ENCODE assay signal across 15 cellular contexts in genomic region chr7:7773334-7774308, GRCh38. TPM values are rescaled to one million over a fixed set of nuclear protein-coding genes. Genes with fewer than 3 reads are reported as not detected.
DNase-seq lines count a peak whose midpoint lies in the region; ATAC-seq, FAIRE-seq and TF ChIP-seq lines count a peak whose summit lies in the region.
"Had no signal": no experiment of that assay in that cellular context is flagged by ENCODE, and none has a peak within 500 bp of the region (broad histone marks: within the 10 kb centered on the region; RNA-seq: fewer than 3 reads in every experiment).

No MANE protein-coding gene starts in this region.

- no peak overlapping the region for H3K27ac Mint-ChIP-seq in natural killer cell
- H3K27ac Mint-ChIP-seq: progenitor cell of endocrine pancreas had no signal

- intact Hi-C loops in natural killer cell (cut with micrococcal nuclease): no loop called here

- peak; percentile 82 for FAIRE-seq in G401.6 (lab: Jason Lieb, UNC)

- peaks cover 5% of the 10 kb centered on the region in 2 donors for H3K4me1 Mint-ChIP-seq in natural killer cell

- DNase-seq in NAMALWA (ENCODE audit: low spot score): peak; percentile 53
- no peak for DNase-seq in activated gamma-delta T cell treated with Interleukin-2 at 50 U/mL for 16 hours
- no peak for DNase-seq in natural killer cell
- no peak for DNase-seq in HuH-7 (ENCODE audit: low spot score)
- DNase-seq in middle frontal gyrus (ENCODE audit: extremely low spot score, low spot score): no peak
- DNase-seq: activated T-cell treated with anti-CD3 and anti-CD28 coated beads, Interleukin-2, amount 50 U/mL, for 4 hours; C1 segment of cervical spinal cord; IMR-90; left ventricle myocardium inferior; NCI-H524 had no signal

- no peak overlapping the region for H3K4me3 Mint-ChIP-seq in natural killer cell

- no peaks in the 10 kb centered on the region for H3K36me3 Mint-ChIP-seq in natural killer cell

- TF ChIP-seq CTCF in natural killer cell (IDR thresholded peaks at IDR 0.05): no peak

- H3K9me3 Mint-ChIP-seq in natural killer cell: no peaks in the 10 kb centered on the region
- H3K9me3 Mint-ChIP-seq: activated T-cell treated with anti-CD3 and anti-CD28 coated beads, Interleukin-2, amount 50 U/mL, for 4 hours; central memory CD8-positive, alpha-beta T cell had no signal

- H3K27me3 Mint-ChIP-seq in natural killer cell (ENCODE audit: low read depth in 2 of 2): no peaks in the 10 kb centered on the region
- H3K27me3 Mint-ChIP-seq: central memory CD8-positive, alpha-beta T cell; progenitor cell of endocrine pancreas had no signal

- peak; percentile 59 for ATAC-seq in GM19328 (IDR thresholded peaks at IDR 0.05; ENCODE audit: unreplicated experiment)
- peak; percentile 54 for ATAC-seq in HG02840 (IDR thresholded peaks at IDR 0.05; ENCODE audit: low FRiP score, unreplicated experiment)
- ATAC-seq in natural killer cell: no peak

RNA-seq across cellular contexts. Expression of gene RPA3, which starts 55.2 kb away (rescaled TPM):
- 10 to 100 TPM; 14.2 to 25.9 (median 22.6) TPM for total RNA-seq in natural killer cell

Comparison
In these comparisons a context has a peak if more than half of its experiments do, and no peak if none do; other contexts are left out.
1. ATAC-seq: peak in GM19328 (single experiment) and HG02840 (single experiment); none in natural killer cell (0 of 3).